In the genomic region with DNA sequence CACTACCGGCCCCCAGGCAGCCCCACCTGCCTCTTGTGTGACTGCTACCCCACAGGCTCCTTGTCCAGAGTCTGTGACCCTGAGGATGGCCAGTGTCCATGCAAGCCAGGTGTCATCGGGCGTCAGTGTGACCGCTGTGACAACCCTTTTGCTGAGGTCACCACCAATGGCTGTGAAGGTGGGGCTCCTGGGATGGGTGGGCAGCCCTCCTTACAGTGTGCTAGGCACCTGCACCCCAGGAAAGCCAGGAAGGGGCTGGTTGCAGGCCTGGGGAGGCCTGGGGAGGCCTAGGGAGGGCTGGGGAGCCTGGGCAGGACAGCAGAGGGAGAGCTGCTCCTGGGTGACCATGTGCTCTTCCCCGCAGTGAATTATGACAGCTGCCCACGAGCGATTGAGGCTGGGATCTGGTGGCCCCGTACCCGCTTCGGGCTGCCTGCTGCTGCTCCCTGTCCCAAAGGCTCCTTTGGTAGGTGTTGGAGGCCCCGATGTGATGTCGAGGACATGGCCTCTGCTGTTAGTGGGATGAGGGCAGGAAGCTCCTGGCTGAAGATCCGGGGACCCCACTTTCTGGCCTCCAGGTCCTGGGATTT, we compare ENCODE assay signal across 24 cellular contexts. TPM values are rescaled to one million over a fixed set of nuclear protein-coding genes. Genes with fewer than 3 reads are reported as not detected.
"Had no signal": no experiment of that assay in that cellular context is flagged by ENCODE, and none has a peak within 500 bp of the region (broad histone marks: within the 10 kb centered on the region; RNA-seq: fewer than 3 reads in every experiment).

No MANE protein-coding gene starts in this region.

- DNase-seq: activated CD4-positive, alpha-beta T cell treated with anti-CD3 and anti-CD28 coated beads for 48 hours; activated CD4-positive, alpha-beta T cell treated with anti-CD3 and anti-CD28 coated beads, Interleukin-2, amount 50 U/mL, for 4 hours; activated CD4-positive, CD25-positive, alpha-beta regulatory T cell treated with anti-CD3 and anti-CD28 coated beads, Interleukin-2, amount 50 U/mL, for 72 hours; activated CD8-positive, alpha-beta T cell treated with anti-CD3 and anti-CD28 coated beads, Interleukin-2, amount 10 ng/mL, durations not matched to agents 7 days and 5 days; activated gamma-delta T cell; activated naive CD4-positive, alpha-beta T cell treated with anti-CD3 and anti-CD28 coated beads for 36 hours; activated T-cell treated with anti-CD3 and anti-CD28 coated beads, Interleukin-2, amount 50 U/mL, for 4 hours; amygdala; KG1; NCI-H1092; NCI-H1417; NCI-H1694; NCI-H2029 treated with DMSO at 0.1 percent for 48 hours; NCI-H345; NCI-H510A; NCI-H526 treated with DMSO at 0.1 percent for 48 hours; NCI-H82; SHP77 had no signal

- H3K27ac ChIP-seq: SJSA1 had no signal

- H3K36me3 ChIP-seq: SJSA1 had no signal

- ATAC-seq: activated CD8-positive, alpha-beta T cell treated with anti-CD3 and anti-CD28 coated beads, Interleukin-2, amount 10 ng/mL, durations not matched to agents 7 days and 5 days; activated T-cell treated with anti-CD3 and anti-CD28 coated beads, Interleukin-2, amount 50 U/mL, for 4 hours; activated T-helper 17 cell treated with anti-CD3 and anti-CD28 coated beads, Interleukin-2, amount 50 U/mL, for 72 hours; SK-N-SH treated with all-trans-retinoic acid at 6 μM for 48 hours; WTC11 had no signal

- H3K27me3 ChIP-seq: SJSA1 had no signal

- H3K4me1 ChIP-seq: SJSA1 had no signal

- H3K4me3 ChIP-seq: SJSA1 had no signal

RNA-seq across cellular contexts. Expression of a gene that starts 41.0 kb away (rescaled TPM):
- total RNA-seq: activated CD8-positive, alpha-beta T cell treated with anti-CD3 and anti-CD28 coated beads, Interleukin-2, amount 10 ng/mL, durations not matched to agents 7 days and 5 days; activated naive CD4-positive, alpha-beta T cell treated with anti-CD3 and anti-CD28 coated beads for 36 hours; activated T-cell treated with anti-CD3 and anti-CD28 coated beads, Interleukin-2, amount 50 U/mL, for 4 hours; activated T-helper 17 cell treated with anti-CD3 and anti-CD28 coated beads, Interleukin-2, amount 50 U/mL, for 72 hours; M059J; RPMI7951; SJSA1 had no signal
